In genomic region chr2:108404784-108405397, GRCh38 we compare ENCODE assay signal across 23 cellular contexts. TPM values are rescaled to one million over a fixed set of nuclear protein-coding genes. Genes with fewer than 3 reads are reported as not detected.
"Had no signal": no experiment of that assay in that cellular context is flagged by ENCODE, and none has a peak within 500 bp of the region (broad histone marks: within the 10 kb centered on the region; RNA-seq: fewer than 3 reads in every experiment).

No MANE protein-coding gene starts in this region.

- H3K36me3 Mint-ChIP-seq: activated CD8-positive, alpha-beta memory T cell treated with anti-CD3 and anti-CD28 coated beads, Interleukin-2, amount 10 ng/mL, durations not matched to agents 7 days and 5 days had no signal

- ATAC-seq: activated CD8-positive, alpha-beta memory T cell treated with anti-CD3 and anti-CD28 coated beads, Interleukin-2, amount 10 ng/mL, durations not matched to agents 7 days and 5 days; left lobe of liver had no signal

- H3K4me3 ChIP-seq: cardiac muscle cell, lung, thyroid gland had no signal

- H3K36me3 ChIP-seq: cardiac muscle cell, thyroid gland had no signal

- H3K27me3 ChIP-seq: cardiac muscle cell, thyroid gland had no signal

- H3K27ac ChIP-seq: cardiac muscle cell, thyroid gland had no signal

- DNase-seq: activated B cell treated with CpG ODN at 0.5 μM for 24 hours; activated CD4-positive, alpha-beta memory T cell treated with anti-CD3 and anti-CD28 coated beads, Interleukin-2, amount 10 ng/mL, durations not matched to agents 7 days and 5 days; activated CD4-positive, alpha-beta T cell treated with anti-CD3 and anti-CD28 coated beads for 48 hours; activated CD8-positive, alpha-beta memory T cell treated with anti-CD3 and anti-CD28 coated beads, Interleukin-2, amount 10 ng/mL, durations not matched to agents 7 days and 5 days; activated naive CD8-positive, alpha-beta T cell treated with anti-CD3 and anti-CD28 coated beads for 36 hours; amniotic stem cell; dermis blood vessel endothelial cell; effector memory CD4-positive, alpha-beta T cell; glutamatergic neuron; hypothalamus; kidney; midbrain; stimulated activated CD4-positive, alpha-beta T cell treated with anti-CD3 and anti-CD28 coated beads, Interleukin-2, amount 100 ng/mL, for 24 hours; stimulated activated naive CD4-positive, alpha-beta T cell treated with Interleukin-2 at 50 U/mL for 16 hours; thyroid gland had no signal

- H3K4me3 Mint-ChIP-seq: activated B cell treated with CpG ODN at 0.5 μM for 24 hours; activated CD4-positive, alpha-beta memory T cell treated with anti-CD3 and anti-CD28 coated beads, Interleukin-2, amount 10 ng/mL, durations not matched to agents 7 days and 5 days; activated CD8-positive, alpha-beta memory T cell treated with anti-CD3 and anti-CD28 coated beads, Interleukin-2, amount 10 ng/mL, durations not matched to agents 7 days and 5 days; activated naive CD8-positive, alpha-beta T cell treated with anti-CD3 and anti-CD28 coated beads for 36 hours had no signal

- FAIRE-seq: kidney, TTC549 had no signal

- H3K27ac Mint-ChIP-seq: activated B cell treated with CpG ODN at 0.5 μM for 24 hours; activated CD4-positive, alpha-beta memory T cell treated with anti-CD3 and anti-CD28 coated beads, Interleukin-2, amount 10 ng/mL, durations not matched to agents 7 days and 5 days; activated CD8-positive, alpha-beta memory T cell treated with anti-CD3 and anti-CD28 coated beads, Interleukin-2, amount 10 ng/mL, durations not matched to agents 7 days and 5 days; activated naive CD8-positive, alpha-beta T cell treated with anti-CD3 and anti-CD28 coated beads for 36 hours; progenitor cell of endocrine pancreas had no signal

- H3K9me3 ChIP-seq: thyroid gland had no signal

- H3K27me3 Mint-ChIP-seq: progenitor cell of endocrine pancreas had no signal

- H3K4me1 Mint-ChIP-seq: activated B cell treated with CpG ODN at 0.5 μM for 24 hours; activated CD4-positive, alpha-beta memory T cell treated with anti-CD3 and anti-CD28 coated beads, Interleukin-2, amount 10 ng/mL, durations not matched to agents 7 days and 5 days; activated CD8-positive, alpha-beta memory T cell treated with anti-CD3 and anti-CD28 coated beads, Interleukin-2, amount 10 ng/mL, durations not matched to agents 7 days and 5 days; activated naive CD8-positive, alpha-beta T cell treated with anti-CD3 and anti-CD28 coated beads for 36 hours had no signal

- H3K4me1 ChIP-seq: thyroid gland had no signal

RNA-seq across cellular contexts. Expression of gene SULT1C4, which starts 27.1 kb away (rescaled TPM):
- total RNA-seq: activated B cell treated with CpG ODN at 0.5 μM for 24 hours; activated CD4-positive, alpha-beta memory T cell treated with anti-CD3 and anti-CD28 coated beads, Interleukin-2, amount 10 ng/mL, durations not matched to agents 7 days and 5 days; activated CD8-positive, alpha-beta memory T cell treated with anti-CD3 and anti-CD28 coated beads, Interleukin-2, amount 10 ng/mL, durations not matched to agents 7 days and 5 days; activated naive CD8-positive, alpha-beta T cell treated with anti-CD3 and anti-CD28 coated beads for 36 hours; myocyte; T-helper 2 cell treated with Interferon-gamma antibody and Interleukin-4, amounts not matched to agents 100 ng/mL and 5 ng/mL, for 36 hours had no signal
- polyA plus RNA-seq: neural cell had no signal
